ENCODE assay signal across 8 cellular contexts in genomic region chr11:66051766-66052663, GRCh38. TPM values are rescaled to one million over a fixed set of nuclear protein-coding genes. Genes with fewer than 3 reads are reported as not detected.
DNase-seq lines count a peak whose midpoint lies in the region; ATAC-seq and TF ChIP-seq lines count a peak whose summit lies in the region.

Gene SF3B2 (plus strand): TSS chr11:66052364. CDS start chr11:66052385, 21 bp downstream.

- peak within 1 kb of the TSS; percentile 93 to 98 (median 97) for H3K27ac Mint-ChIP-seq in CD14-positive monocyte

- H3K36me3 Mint-ChIP-seq in CD14-positive monocyte, result peaks cover 29 to 37% of the 10 kb centered on the region in 2 donors

- ATAC-seq in GM19395 (IDR thresholded peaks at IDR 0.05; ENCODE audit: unreplicated experiment) (peak; percentile 96), HG03565 (IDR thresholded peaks at IDR 0.05; ENCODE audit: unreplicated experiment) (peak; percentile 92), right lobe of liver (peak; percentile 95 to 98 (median 96))

- intact Hi-C loops in CD14-positive monocyte (cut with micrococcal nuclease) (no loop called here), right lobe of liver (cut with DNase I) (no loop called here)

- peaks cover 20% of the 10 kb centered on the region for H3K4me1 Mint-ChIP-seq in CD14-positive monocyte

- TF ChIP-seq POLR2A in right lobe of liver (IDR thresholded peaks at IDR 0.05), result peak; percentile 60

- no peaks in the 10 kb centered on the region for H3K27me3 ChIP-seq in right lobe of liver

- peak within 1 kb of the TSS; percentile 97 to 99 for H3K4me3 Mint-ChIP-seq in CD14-positive monocyte

- peaks cover 18 to 22% (median 18%) of the 10 kb centered on the region in 3 donors for H3K27me3 Mint-ChIP-seq in CD14-positive monocyte (ENCODE audit: low read depth in 3 of 3)

- H3K4me3 ChIP-seq in right lobe of liver, result peak within 1 kb of the TSS; percentile 61 to 97 (median 80)

- peak within 1 kb of the TSS; percentile 27 to 78 (median 72) for H3K27ac ChIP-seq in right lobe of liver

- peaks cover 0 to 24% (median 6%) of the 10 kb centered on the region in 4 donors for H3K4me1 ChIP-seq in right lobe of liver

- H3K9me3 ChIP-seq in right lobe of liver, result no peaks in the 10 kb centered on the region

- TF ChIP-seq CTCF in CD14-positive monocyte (IDR thresholded peaks at IDR 0.05), result no peak
- no peak for TF ChIP-seq CTCF in right lobe of liver (IDR thresholded peaks at IDR 0.05)

- WGBS in right lobe of liver (ENCODE audit: insufficient coverage, low coverage, low lambda C conversion rate, missing lambda C conversion rate), result 0% methylated on average over 20 of the region's 84 CpGs

- peaks cover 10 to 25% (median 18%) of the 10 kb centered on the region in 4 donors for H3K36me3 ChIP-seq in right lobe of liver

- peaks cover 0 to 4% (median 0%) of the 10 kb centered on the region in 7 donors for H3K9me3 Mint-ChIP-seq in CD14-positive monocyte

- DNase-seq in CD14-positive monocyte (ENCODE audit: low spot score) (peak; percentile 96), NCI-H774 (lab: John Stamatoyannopoulos, UW) (peak; percentile 99), dermis blood vessel endothelial cell (peak; percentile 99), right lobe of liver (peak; percentile 99 to 100 (median 99))
- DNase-seq in activated CD4-positive, alpha-beta T cell treated with anti-CD3 and anti-CD28 coated beads, Interleukin-2, amount 50 U/mL, for 4 hours, result peak; percentile 92 to 94
- DNase-seq in stimulated activated CD4-positive, alpha-beta T cell treated with anti-CD3 and anti-CD28 coated beads, Interleukin-4, amount 100 ng/mL, for 4 hours, result peak; percentile 94 to 95

RNA-seq across cellular contexts. Expression of gene SF3B2, which starts in this region (rescaled TPM):
- polyA plus RNA-seq in CD14-positive monocyte, result 10 to 100 TPM; 32.1 to 52.6 TPM
- 116 and 141 TPM in 2 replicates for total RNA-seq in dermis blood vessel endothelial cell
- total RNA-seq in right lobe of liver, result 10 to 100 TPM; 52.2 to 85.4 (median 67.2) TPM

Comparison
In these comparisons a context has a peak if more than half of its experiments do, and no peak if none do; other contexts are left out.
1. Peak in every context shown above with its lines: DNase-seq, ATAC-seq, H3K4me3 ChIP-seq and H3K27ac ChIP-seq.